In the genomic region with DNA sequence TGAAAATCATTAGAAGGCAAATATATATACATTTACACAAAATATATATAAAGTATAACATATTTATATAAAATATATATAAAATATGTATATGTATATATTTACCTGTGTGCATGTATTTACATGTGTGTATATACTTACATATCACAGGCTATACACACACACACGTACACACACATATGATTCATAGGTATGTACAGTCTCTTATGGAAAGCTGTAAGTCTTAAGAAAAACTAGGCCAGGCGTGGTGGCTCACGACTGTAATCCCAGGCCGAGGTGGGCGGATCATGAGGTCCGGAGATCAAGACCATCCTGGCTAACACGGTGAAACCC, we compare ENCODE assay signal across 1 cellular context.
TF ChIP-seq lines count a peak whose summit lies in the region.

No MANE protein-coding gene starts in this region.

TF ChIP-seq in K562, 482 proteins besides CTCF, POLR2A, EP300 and RAD21:
- TF ChIP-seq CSDE1 (IDR thresholded peaks at IDR 0.05), result no peak
- no peak for TF ChIP-seq ZNF695 (CRISPR knock-in tag; IDR thresholded peaks at IDR 0.05)
- TF ChIP-seq, protein P1, sequence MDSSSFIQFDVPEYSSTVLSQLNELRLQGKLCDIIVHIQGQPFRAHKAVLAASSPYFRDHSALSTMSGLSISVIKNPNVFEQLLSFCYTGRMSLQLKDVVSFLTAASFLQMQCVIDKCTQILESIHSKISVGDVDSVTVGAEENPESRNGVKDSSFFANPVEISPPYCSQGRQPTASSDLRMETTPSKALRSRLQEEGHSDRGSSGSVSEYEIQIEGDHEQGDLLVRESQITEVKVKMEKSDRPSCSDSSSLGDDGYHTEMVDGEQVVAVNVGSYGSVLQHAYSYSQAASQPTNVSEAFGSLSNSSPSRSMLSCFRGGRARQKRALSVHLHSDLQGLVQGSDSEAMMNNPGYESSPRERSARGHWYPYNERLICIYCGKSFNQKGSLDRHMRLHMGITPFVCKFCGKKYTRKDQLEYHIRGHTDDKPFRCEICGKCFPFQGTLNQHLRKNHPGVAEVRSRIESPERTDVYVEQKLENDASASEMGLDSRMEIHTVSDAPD (CRISPR knock-in tag; IDR thresholded peaks at IDR 0.05), result no peak
- no peak for TF ChIP-seq CREBBP (IDR thresholded peaks at IDR 0.05; ENCODE audit: low read depth, low read length)
- TF ChIP-seq SREBF1 (IDR thresholded peaks at IDR 0.05; ENCODE audit: borderline replicate concordance, low read depth, low read length), result no peak
- no peak for TF ChIP-seq ZNF253 (CRISPR knock-in tag; conservative IDR thresholded peaks at IDR 0.05)
- TF ChIP-seq ZNF444 (CRISPR knock-in tag; IDR thresholded peaks at IDR 0.05), result no peak
- TF ChIP-seq SNIP1 (IDR thresholded peaks at IDR 0.05; ENCODE audit: low read depth), result no peak
- TF ChIP-seq, protein P2, sequence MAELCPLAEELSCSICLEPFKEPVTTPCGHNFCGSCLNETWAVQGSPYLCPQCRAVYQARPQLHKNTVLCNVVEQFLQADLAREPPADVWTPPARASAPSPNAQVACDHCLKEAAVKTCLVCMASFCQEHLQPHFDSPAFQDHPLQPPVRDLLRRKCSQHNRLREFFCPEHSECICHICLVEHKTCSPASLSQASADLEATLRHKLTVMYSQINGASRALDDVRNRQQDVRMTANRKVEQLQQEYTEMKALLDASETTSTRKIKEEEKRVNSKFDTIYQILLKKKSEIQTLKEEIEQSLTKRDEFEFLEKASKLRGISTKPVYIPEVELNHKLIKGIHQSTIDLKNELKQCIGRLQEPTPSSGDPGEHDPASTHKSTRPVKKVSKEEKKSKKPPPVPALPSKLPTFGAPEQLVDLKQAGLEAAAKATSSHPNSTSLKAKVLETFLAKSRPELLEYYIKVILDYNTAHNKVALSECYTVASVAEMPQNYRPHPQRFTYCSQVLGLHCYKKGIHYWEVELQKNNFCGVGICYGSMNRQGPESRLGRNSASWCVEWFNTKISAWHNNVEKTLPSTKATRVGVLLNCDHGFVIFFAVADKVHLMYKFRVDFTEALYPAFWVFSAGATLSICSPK (IDR thresholded peaks at IDR 0.05; ENCODE audit: borderline replicate concordance), result no peak
- no peak for TF ChIP-seq HDAC6 (IDR thresholded peaks at IDR 0.05; ENCODE audit: low read depth, low read length)
- no peak for TF ChIP-seq CEBPB (tag; IDR thresholded peaks at IDR 0.05)
- no peak for TF ChIP-seq FOXK2 (conservative IDR thresholded peaks at IDR 0.05 in 1 of 2, IDR thresholded peaks at IDR 0.05 in 1 of 2; ENCODE audit: low read depth in 2 of 2)
- TF ChIP-seq, protein P3, sequence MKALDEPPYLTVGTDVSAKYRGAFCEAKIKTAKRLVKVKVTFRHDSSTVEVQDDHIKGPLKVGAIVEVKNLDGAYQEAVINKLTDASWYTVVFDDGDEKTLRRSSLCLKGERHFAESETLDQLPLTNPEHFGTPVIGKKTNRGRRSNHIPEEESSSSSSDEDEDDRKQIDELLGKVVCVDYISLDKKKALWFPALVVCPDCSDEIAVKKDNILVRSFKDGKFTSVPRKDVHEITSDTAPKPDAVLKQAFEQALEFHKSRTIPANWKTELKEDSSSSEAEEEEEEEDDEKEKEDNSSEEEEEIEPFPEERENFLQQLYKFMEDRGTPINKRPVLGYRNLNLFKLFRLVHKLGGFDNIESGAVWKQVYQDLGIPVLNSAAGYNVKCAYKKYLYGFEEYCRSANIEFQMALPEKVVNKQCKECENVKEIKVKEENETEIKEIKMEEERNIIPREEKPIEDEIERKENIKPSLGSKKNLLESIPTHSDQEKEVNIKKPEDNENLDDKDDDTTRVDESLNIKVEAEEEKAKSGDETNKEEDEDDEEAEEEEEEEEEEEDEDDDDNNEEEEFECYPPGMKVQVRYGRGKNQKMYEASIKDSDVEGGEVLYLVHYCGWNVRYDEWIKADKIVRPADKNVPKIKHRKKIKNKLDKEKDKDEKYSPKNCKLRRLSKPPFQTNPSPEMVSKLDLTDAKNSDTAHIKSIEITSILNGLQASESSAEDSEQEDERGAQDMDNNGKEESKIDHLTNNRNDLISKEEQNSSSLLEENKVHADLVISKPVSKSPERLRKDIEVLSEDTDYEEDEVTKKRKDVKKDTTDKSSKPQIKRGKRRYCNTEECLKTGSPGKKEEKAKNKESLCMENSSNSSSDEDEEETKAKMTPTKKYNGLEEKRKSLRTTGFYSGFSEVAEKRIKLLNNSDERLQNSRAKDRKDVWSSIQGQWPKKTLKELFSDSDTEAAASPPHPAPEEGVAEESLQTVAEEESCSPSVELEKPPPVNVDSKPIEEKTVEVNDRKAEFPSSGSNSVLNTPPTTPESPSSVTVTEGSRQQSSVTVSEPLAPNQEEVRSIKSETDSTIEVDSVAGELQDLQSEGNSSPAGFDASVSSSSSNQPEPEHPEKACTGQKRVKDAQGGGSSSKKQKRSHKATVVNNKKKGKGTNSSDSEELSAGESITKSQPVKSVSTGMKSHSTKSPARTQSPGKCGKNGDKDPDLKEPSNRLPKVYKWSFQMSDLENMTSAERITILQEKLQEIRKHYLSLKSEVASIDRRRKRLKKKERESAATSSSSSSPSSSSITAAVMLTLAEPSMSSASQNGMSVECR (CRISPR knock-in tag; IDR thresholded peaks at IDR 0.05), result no peak
- TF ChIP-seq, protein P4, sequence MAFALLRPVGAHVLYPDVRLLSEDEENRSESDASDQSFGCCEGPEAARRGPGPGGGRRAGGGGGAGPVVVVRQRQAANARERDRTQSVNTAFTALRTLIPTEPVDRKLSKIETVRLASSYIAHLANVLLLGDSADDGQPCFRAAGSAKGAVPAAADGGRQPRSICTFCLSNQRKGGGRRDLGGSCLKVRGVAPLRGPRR (CRISPR knock-in tag; IDR thresholded peaks at IDR 0.05), result no peak
- no peak for TF ChIP-seq ZBTB7A (IDR thresholded peaks at IDR 0.05; ENCODE audit: borderline replicate concordance, control insufficient read depth, low read depth, low read length)
- no peak for TF ChIP-seq GATAD2A (IDR thresholded peaks at IDR 0.05)
- TF ChIP-seq PHF20 (IDR thresholded peaks at IDR 0.05; ENCODE audit: partially characterized antibody), result no peak
- no peak for TF ChIP-seq HCFC1 (IDR thresholded peaks at IDR 0.05; ENCODE audit: low read depth, low read length)
- TF ChIP-seq, protein P5, sequence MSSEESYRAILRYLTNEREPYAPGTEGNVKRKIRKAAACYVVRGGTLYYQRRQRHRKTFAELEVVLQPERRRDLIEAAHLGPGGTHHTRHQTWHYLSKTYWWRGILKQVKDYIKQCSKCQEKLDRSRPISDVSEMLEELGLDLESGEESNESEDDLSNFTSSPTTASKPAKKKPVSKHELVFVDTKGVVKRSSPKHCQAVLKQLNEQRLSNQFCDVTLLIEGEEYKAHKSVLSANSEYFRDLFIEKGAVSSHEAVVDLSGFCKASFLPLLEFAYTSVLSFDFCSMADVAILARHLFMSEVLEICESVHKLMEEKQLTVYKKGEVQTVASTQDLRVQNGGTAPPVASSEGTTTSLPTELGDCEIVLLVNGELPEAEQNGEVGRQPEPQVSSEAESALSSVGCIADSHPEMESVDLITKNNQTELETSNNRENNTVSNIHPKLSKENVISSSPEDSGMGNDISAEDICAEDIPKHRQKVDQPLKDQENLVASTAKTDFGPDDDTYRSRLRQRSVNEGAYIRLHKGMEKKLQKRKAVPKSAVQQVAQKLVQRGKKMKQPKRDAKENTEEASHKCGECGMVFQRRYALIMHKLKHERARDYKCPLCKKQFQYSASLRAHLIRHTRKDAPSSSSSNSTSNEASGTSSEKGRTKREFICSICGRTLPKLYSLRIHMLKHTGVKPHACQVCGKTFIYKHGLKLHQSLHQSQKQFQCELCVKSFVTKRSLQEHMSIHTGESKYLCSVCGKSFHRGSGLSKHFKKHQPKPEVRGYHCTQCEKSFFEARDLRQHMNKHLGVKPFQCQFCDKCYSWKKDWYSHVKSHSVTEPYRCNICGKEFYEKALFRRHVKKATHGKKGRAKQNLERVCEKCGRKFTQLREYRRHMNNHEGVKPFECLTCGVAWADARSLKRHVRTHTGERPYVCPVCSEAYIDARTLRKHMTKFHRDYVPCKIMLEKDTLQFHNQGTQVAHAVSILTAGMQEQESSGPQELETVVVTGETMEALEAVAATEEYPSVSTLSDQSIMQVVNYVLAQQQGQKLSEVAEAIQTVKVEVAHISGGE (CRISPR knock-in tag; IDR thresholded peaks at IDR 0.05), result no peak
- TF ChIP-seq FIP1L1 (IDR thresholded peaks at IDR 0.05; ENCODE audit: low read depth, low read length, poor library complexity, severe bottlenecking), result no peak
